Comparison of ENCODE assay signal across 11 cellular contexts in genomic region chr6:4460595-4461475, GRCh38.
A peak's percentile ranks its signal among the peaks of the same experiment; 100 is the strongest.
DNase-seq lines count a peak whose midpoint lies in the region; ATAC-seq and TF ChIP-seq lines count a peak whose summit lies in the region.
"Had no signal": no experiment of that assay in that cellular context is flagged by ENCODE, and none has a peak within 500 bp of the region (broad histone marks: within the 10 kb centered on the region; RNA-seq: fewer than 3 reads in every experiment).

No MANE protein-coding gene starts in this region.

- WGBS in esophagus squamous epithelium, 2 donors: 20 to 34% methylated on average over 12 to 18 of the region's 21 CpGs

- H3K4me1 Mint-ChIP-seq in endothelial cell (ENCODE audit: unreplicated experiment): peaks cover 16% of the 10 kb centered on the region
- no peaks in the 10 kb centered on the region for H3K4me1 Mint-ChIP-seq in natural killer cell

- ATAC-seq in natural killer cell (no peak), GM18868 (IDR thresholded peaks at IDR 0.05; ENCODE audit: unreplicated experiment) (no peak)
- ATAC-seq: activated CD8-positive, alpha-beta T cell treated with anti-CD3 and anti-CD28 coated beads, Interleukin-2, amount 10 ng/mL, durations not matched to agents 7 days and 5 days had no signal

- intact Hi-C loops in esophagus squamous epithelium (cut with DNase I): no loop called here
- intact Hi-C loops in natural killer cell (cut with micrococcal nuclease): no loop called here

- peak overlapping the region; percentile 65 for H3K4me3 ChIP-seq in OCI-LY3 (ENCODE audit: low read length)
- peak overlapping the region in 1 of 4 donors; percentile 38 for H3K4me3 ChIP-seq in esophagus squamous epithelium

- H3K27me3 ChIP-seq in OCI-LY3 (ENCODE audit: low read depth, low read length): peaks cover 9% of the 10 kb centered on the region; the same call in 1 of the 2 replicates
- H3K27me3 ChIP-seq in esophagus squamous epithelium: peaks cover 0 to 14% (median 0%) of the 10 kb centered on the region in 4 donors

- peaks cover 16% of the 10 kb centered on the region for H3K4me1 ChIP-seq in OCI-LY3 (ENCODE audit: low read length)
- H3K4me1 ChIP-seq in esophagus squamous epithelium: peaks cover 3 to 29% (median 14%) of the 10 kb centered on the region in 3 donors

- H3K9me3 Mint-ChIP-seq in endothelial cell (ENCODE audit: unreplicated experiment) (no peaks in the 10 kb centered on the region), natural killer cell (no peaks in the 10 kb centered on the region)

- no peaks in the 10 kb centered on the region for H4K20me1 ChIP-seq in OCI-LY3 (ENCODE audit: insufficient read depth, low read length)

- peak overlapping the region; percentile 32; the same call in 1 of the 2 replicates for H3K9ac ChIP-seq in OCI-LY3 (ENCODE audit: low read length)

- H3K27ac ChIP-seq in OCI-LY3 (ENCODE audit: low read length) (no peak overlapping the region), esophagus squamous epithelium (peak overlapping the region; percentile 8 to 80 (median 54)), substantia nigra (ENCODE audit: low read depth, low read length, poor library complexity, severe bottlenecking) (no peak overlapping the region)

- H3K27ac Mint-ChIP-seq in endothelial cell (ENCODE audit: unreplicated experiment): no peak overlapping the region
- no peak overlapping the region for H3K27ac Mint-ChIP-seq in natural killer cell
- H3K27ac Mint-ChIP-seq: activated CD8-positive, alpha-beta T cell treated with anti-CD3 and anti-CD28 coated beads, Interleukin-2, amount 10 ng/mL, durations not matched to agents 7 days and 5 days had no signal

- H3K4me3 Mint-ChIP-seq in endothelial cell (ENCODE audit: unreplicated experiment) (no peak overlapping the region), natural killer cell (no peak overlapping the region)
- H3K4me3 Mint-ChIP-seq: activated CD8-positive, alpha-beta T cell treated with anti-CD3 and anti-CD28 coated beads, Interleukin-2, amount 10 ng/mL, durations not matched to agents 7 days and 5 days had no signal

- no peaks in the 10 kb centered on the region for H3K79me2 ChIP-seq in OCI-LY3 (ENCODE audit: low read length)

- H3K9me3 ChIP-seq in OCI-LY3 (ENCODE audit: insufficient read depth, low read length) (no peaks in the 10 kb centered on the region), esophagus squamous epithelium (no peaks in the 10 kb centered on the region)

- H3K36me3 ChIP-seq in OCI-LY3 (replicated peaks; ENCODE audit: low read depth, low read length) (no peaks in the 10 kb centered on the region), esophagus squamous epithelium (no peaks in the 10 kb centered on the region)

- H3K4me2 ChIP-seq in OCI-LY3 (ENCODE audit: low read length): peak overlapping the region; percentile 77

- no peak for TF ChIP-seq POLR2A in esophagus squamous epithelium (IDR thresholded peaks at IDR 0.05)

- H3K36me3 Mint-ChIP-seq in endothelial cell (ENCODE audit: low read depth, unreplicated experiment): peaks cover 5% of the 10 kb centered on the region
- no peaks in the 10 kb centered on the region for H3K36me3 Mint-ChIP-seq in natural killer cell

- H3K27me3 Mint-ChIP-seq in endothelial cell (ENCODE audit: unreplicated experiment): peaks cover 3% of the 10 kb centered on the region
- peaks cover 0 to 3% of the 10 kb centered on the region in 2 donors for H3K27me3 Mint-ChIP-seq in natural killer cell (ENCODE audit: low read depth in 2 of 2)

- H2AFZ ChIP-seq in OCI-LY3 (ENCODE audit: low read depth, low read length): peak overlapping the region; percentile 41

- no peak for TF ChIP-seq CTCF in OCI-LY3 (IDR thresholded peaks at IDR 0.05; ENCODE audit: low read depth, low read length)
- no peak for TF ChIP-seq CTCF in esophagus squamous epithelium (IDR thresholded peaks at IDR 0.05)
- no peak for TF ChIP-seq CTCF in GM10266 (IDR thresholded peaks at IDR 0.05; ENCODE audit: control insufficient read depth, insufficient read depth, low read depth, missing control alignments)
- TF ChIP-seq CTCF in endothelial cell (IDR thresholded peaks at IDR 0.05; ENCODE audit: unreplicated experiment): no peak
- TF ChIP-seq CTCF in natural killer cell (IDR thresholded peaks at IDR 0.05): no peak

- DNase-seq in esophagus squamous epithelium (lab: John Stamatoyannopoulos, UW) (no peak), medulla oblongata (ENCODE audit: extremely low spot score) (peak; percentile 83), substantia nigra (lab: John Stamatoyannopoulos, UW) (peak in 48 of 49 donors; percentile 10 to 92 (median 58)), GM10266 (ENCODE audit: extremely low spot score) (no peak), endothelial cell (ENCODE audit: low spot score) (no peak), natural killer cell (no peak)
- DNase-seq: activated CD8-positive, alpha-beta T cell treated with anti-CD3 and anti-CD28 coated beads, Interleukin-2, amount 10 ng/mL, durations not matched to agents 7 days and 5 days; NCI-H1105 treated with DMSO at 0.1 percent for 48 hours; SIG-M5 had no signal

Comparison
In these comparisons a context has a peak if more than half of its experiments do, and no peak if none do; other contexts are left out.
1. H3K27ac ChIP-seq: peak in esophagus squamous epithelium (4 of 4); none in OCI-LY3 (single experiment) and substantia nigra (single experiment).
2. DNase-seq: peak in medulla oblongata (single experiment) and substantia nigra (48 of 49); none in esophagus squamous epithelium (single experiment), GM10266 (single experiment), endothelial cell (single experiment) and natural killer cell (single experiment).